ENCODE assay signal across 29 cellular contexts in genomic region chr7:14322724-14323123, GRCh38.
"Had no signal": no experiment of that assay in that cellular context is flagged by ENCODE, and none has a peak within 500 bp of the region (broad histone marks: within the 10 kb centered on the region; RNA-seq: fewer than 3 reads in every experiment).

No MANE protein-coding gene starts in this region.

- H2AFZ ChIP-seq: hepatocyte had no signal

- H3K4me1 ChIP-seq: colonic mucosa, esophagus muscularis mucosa, esophagus squamous epithelium, foreskin keratinocyte, gastrocnemius medialis, gastroesophageal sphincter, heart left ventricle, heart right ventricle had no signal

- H3K27ac ChIP-seq: colonic mucosa, coronary artery, dorsolateral prefrontal cortex, epithelial cell of prostate, esophagus muscularis mucosa, esophagus squamous epithelium, foreskin keratinocyte, gastrocnemius medialis, gastroesophageal sphincter, heart left ventricle, heart right ventricle, hepatocyte had no signal

- H3K27ac Mint-ChIP-seq: dendritic cell treated with granulocyte-macrophage colony-stimulating factor and Interleukin-4, amounts not matched to agents 40 ng/mL and 50 ng/mL, for 4 days; effector memory CD8-positive, alpha-beta T cell; endodermal cell had no signal

- DNase-seq: colonic mucosa; cortex of kidney; dermis blood vessel endothelial cell; dorsolateral prefrontal cortex; effector CD4-positive, alpha-beta T cell; effector CD8-positive, alpha-beta T cell; effector memory CD4-positive, alpha-beta T cell; effector memory CD8-positive, alpha-beta T cell; endodermal cell; erythroblast; esophagus squamous epithelium; foreskin fibroblast; foreskin melanocyte; gastrocnemius medialis; glutamatergic neuron; head of caudate nucleus; heart left ventricle; heart right ventricle had no signal

- H3K79me2 ChIP-seq: hepatocyte had no signal

- H3K4me2 ChIP-seq: hepatocyte had no signal

- H3K36me3 ChIP-seq: colonic mucosa, esophagus muscularis mucosa, esophagus squamous epithelium, gastrocnemius medialis, gastroesophageal sphincter, heart left ventricle, heart right ventricle had no signal

- H3K4me3 Mint-ChIP-seq: dendritic cell treated with granulocyte-macrophage colony-stimulating factor and Interleukin-4, amounts not matched to agents 40 ng/mL and 50 ng/mL, for 4 days; effector memory CD8-positive, alpha-beta T cell; endodermal cell had no signal

- H3K4me3 ChIP-seq: colonic mucosa, coronary artery, dorsolateral prefrontal cortex, esophagus muscularis mucosa, esophagus squamous epithelium, gastrocnemius medialis, gastroesophageal sphincter, heart left ventricle, heart right ventricle, hepatocyte had no signal

- H3K9me3 ChIP-seq: colonic mucosa, gastrocnemius medialis had no signal

- H3K27me3 Mint-ChIP-seq: dendritic cell treated with granulocyte-macrophage colony-stimulating factor and Interleukin-4, amounts not matched to agents 40 ng/mL and 50 ng/mL, for 4 days; effector memory CD8-positive, alpha-beta T cell had no signal

- H3K4me1 Mint-ChIP-seq: endodermal cell had no signal

- H3K27me3 ChIP-seq: colonic mucosa, dorsolateral prefrontal cortex, esophagus muscularis mucosa, esophagus squamous epithelium, foreskin keratinocyte, gastrocnemius medialis, gastroesophageal sphincter, heart left ventricle, heart right ventricle, hepatocyte had no signal

- ATAC-seq: effector memory CD8-positive, alpha-beta T cell; esophagus mucosa; foreskin keratinocyte; gastrocnemius medialis; gastroesophageal sphincter; heart left ventricle; heart right ventricle had no signal

- FAIRE-seq: endometrium, endothelial cell of umbilical vein, frontal cortex had no signal
